11 cellular contexts compared by ENCODE assay signal in the genomic region with DNA sequence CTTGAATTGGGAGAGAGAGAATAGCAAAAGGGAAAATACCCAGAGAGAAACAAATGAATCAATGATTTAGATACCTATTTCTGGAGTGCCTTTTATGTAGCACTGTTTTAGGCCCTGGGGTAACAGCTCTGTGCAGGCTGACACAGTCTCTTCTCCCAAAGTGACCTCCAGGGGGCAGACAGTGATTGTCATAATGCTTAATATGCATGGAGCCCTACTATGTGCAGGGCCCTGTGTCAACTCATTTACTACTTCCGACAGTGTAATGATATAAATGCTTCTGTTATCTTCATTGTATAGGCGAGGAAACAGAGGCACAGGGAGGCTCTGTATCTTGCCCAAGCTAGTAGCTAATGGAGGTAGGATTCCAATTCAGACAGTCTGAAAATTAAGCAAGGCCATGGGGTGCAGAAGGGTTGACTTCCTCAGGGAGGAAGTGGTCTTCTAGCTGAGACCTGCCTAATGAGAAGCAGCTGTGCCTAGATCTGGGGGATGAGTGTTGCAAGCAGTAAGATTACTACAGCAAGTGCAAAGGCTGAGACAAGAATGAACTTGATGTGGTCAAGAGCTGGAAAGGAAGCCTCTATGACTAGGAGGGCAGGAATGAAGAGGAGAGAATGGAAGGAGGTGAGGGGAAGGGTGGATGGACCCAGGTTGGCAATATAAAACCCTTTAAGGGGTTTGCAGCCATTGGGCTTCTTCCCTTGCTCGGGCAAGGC. TPM values are rescaled to one million over a fixed set of nuclear protein-coding genes. Genes with fewer than 3 reads are reported as not detected.
A peak's percentile ranks its signal among the peaks of the same experiment; 100 is the strongest.
DNase-seq lines count a peak whose midpoint lies in the region; ATAC-seq, FAIRE-seq and TF ChIP-seq lines count a peak whose summit lies in the region.
"Had no signal": no experiment of that assay in that cellular context is flagged by ENCODE, and none has a peak within 500 bp of the region (broad histone marks: within the 10 kb centered on the region; RNA-seq: fewer than 3 reads in every experiment).

No MANE protein-coding gene starts in this region.

- dilution Hi-C loops in endothelial cell of umbilical vein (cut with MboI; ENCODE audit: extremely low pct_ligation_motif_present, low sequenced_read_pairs), result no loop called here

- POLR2A ChIA-PET in endothelial cell of umbilical vein (lab: Charles Lee), result no interaction called here

- H3K27me3 ChIP-seq in endothelial cell of umbilical vein (ENCODE audit: control insufficient read depth in 2 of 2, insufficient read depth in 2 of 2, low read length in 2 of 2), result no peaks in the 10 kb centered on the region
- H3K27me3 ChIP-seq in gastrocnemius medialis, result no peaks in the 10 kb centered on the region
- H3K27me3 ChIP-seq: testis had no signal

- H3K9me3 ChIP-seq in endothelial cell of umbilical vein (replicated peaks; ENCODE audit: control insufficient read depth, insufficient read depth, low read length) (no peaks in the 10 kb centered on the region), gastrocnemius medialis (no peaks in the 10 kb centered on the region)
- H3K9me3 ChIP-seq: testis had no signal

- peaks cover 5% of the 10 kb centered on the region for H3K4me1 ChIP-seq in endothelial cell of umbilical vein (ENCODE audit: control insufficient read depth, extremely low read depth, insufficient read depth, low read length)
- H3K4me1 ChIP-seq in gastrocnemius medialis, result peaks cover 5 to 8% of the 10 kb centered on the region in 2 donors

- no peaks in the 10 kb centered on the region for H3K79me2 ChIP-seq in endothelial cell of umbilical vein (ENCODE audit: control insufficient read depth, insufficient read depth, low read length)

- in situ Hi-C loops in gastrocnemius medialis (cut with MboI; ENCODE audit: low sequenced_read_pairs in 4 of 4), result no loop called here

- H2AFZ ChIP-seq in endothelial cell of umbilical vein (ENCODE audit: low read depth, low read length), result no peak overlapping the region

- intact Hi-C loops in endothelial cell of umbilical vein (cut with micrococcal nuclease) (loop anchor here (10.0 kb wide), 3 partner anchors 212 to 388 kb away; a partner anchor contains a TSS), gastrocnemius medialis (cut with DNase I; ENCODE audit: low total_unique reads) (loop anchor here (1.0 kb wide), 1 partner anchor 16 kb away; no protein-coding TSS in a partner anchor)

- TF ChIP-seq POLR2A in endothelial cell of umbilical vein (IDR thresholded peaks at IDR 0.05; ENCODE audit: low read depth, low read length), result no peak
- no peak for TF ChIP-seq POLR2A in gastrocnemius medialis (IDR thresholded peaks at IDR 0.05)

- H3K27ac ChIP-seq in endothelial cell of umbilical vein (ENCODE audit: insufficient read depth, low read depth, low read length) (no peak overlapping the region), gastrocnemius medialis (peak overlapping the region in 3 of 4 donors; percentile 81 to 90 (median 83))
- H3K27ac ChIP-seq: testis had no signal

- ATAC-seq in gastrocnemius medialis (no peak), HG03469 (IDR thresholded peaks at IDR 0.05; ENCODE audit: unreplicated experiment) (no peak)

- no peak overlapping the region for H3K4me3 ChIP-seq in endothelial cell of umbilical vein (replicated peaks in 1 of 3; ENCODE audit: insufficient read depth in 1 of 3, low read depth in 1 of 3, low read length in 3 of 3)
- no peak overlapping the region for H3K4me3 ChIP-seq in gastrocnemius medialis
- H3K4me3 ChIP-seq: testis had no signal

- CTCF ChIA-PET in endothelial cell of umbilical vein (lab: Charles Lee), result interaction anchor here (1.0 to 13.9 kb wide), 3 partner anchors 23 to 152 kb away, joined by 3 to 236 read pairs (median 36); a partner anchor contains a TSS

- DNase-seq in NK-92 treated with Interleukin-12 subunit alpha and Interleukin-12 subunit beta, amount 100 ng/mL, for 24 hours (lab: John Stamatoyannopoulos, UW), result peak; percentile 14
- DNase-seq in NK-92 (lab: John Stamatoyannopoulos, UW; ENCODE audit: unreplicated experiment), result no peak
- DNase-seq in NOMO-1 treated with dmso at 0.1 percent for 144 hours (lab: John Stamatoyannopoulos, UW; ENCODE audit: unreplicated experiment), result peak; percentile 74
- DNase-seq in endothelial cell of umbilical vein (ENCODE audit: low read depth, low spot score), result no peak
- no peak for DNase-seq in gastrocnemius medialis
- DNase-seq in NCI-H2171 (lab: John Stamatoyannopoulos, UW), result no peak
- DNase-seq in OCI-M2 (lab: John Stamatoyannopoulos, UW; ENCODE audit: unreplicated experiment), result no peak
- DNase-seq: 8988T; effector memory CD4-positive, alpha-beta T cell; testis had no signal

- no peak overlapping the region for H3K4me2 ChIP-seq in endothelial cell of umbilical vein (ENCODE audit: insufficient read depth, low read length)

- FAIRE-seq in endothelial cell of umbilical vein (lab: Jason Lieb, UNC), result no peak

- H3K9me1 ChIP-seq in endothelial cell of umbilical vein (replicated peaks; ENCODE audit: control insufficient read depth, extremely low read depth, insufficient read depth, low read length), result no peaks in the 10 kb centered on the region

- no peaks in the 10 kb centered on the region for H4K20me1 ChIP-seq in endothelial cell of umbilical vein (replicated peaks; ENCODE audit: control insufficient read depth, extremely low read depth, insufficient read depth, low read length)

- H3K36me3 ChIP-seq in endothelial cell of umbilical vein (ENCODE audit: control insufficient read depth in 2 of 2, extremely low read depth in 1 of 2, insufficient read depth in 2 of 2, low read length in 2 of 2), result no peaks in the 10 kb centered on the region
- no peaks in the 10 kb centered on the region for H3K36me3 ChIP-seq in gastrocnemius medialis

- TF ChIP-seq CTCF in endothelial cell of umbilical vein (IDR thresholded peaks at IDR 0.05; ENCODE audit: extremely low read depth in 1 of 2, insufficient read depth in 1 of 2, low read depth in 1 of 2, low read length in 2 of 2), result peak; percentile 8 to 11
- peak in 3 of 5 experiments; percentile 16 to 46 (median 33) for TF ChIP-seq CTCF in gastrocnemius medialis (IDR thresholded peaks at IDR 0.05 in 4 of 5, conservative IDR thresholded peaks at IDR 0.05 in 1 of 5)

- no peak overlapping the region for H3K9ac ChIP-seq in endothelial cell of umbilical vein (replicated peaks; ENCODE audit: extremely low read depth, insufficient read depth, low read length)

- no TSS peak for BruUV-seq in endothelial cell of umbilical vein (replicated peaks; lab: Mats Ljungman, UMichigan)

TF ChIP-seq in endothelial cell of umbilical vein, 7 proteins besides CTCF, POLR2A, EP300 and RAD21:
- TF ChIP-seq, protein P1, sequence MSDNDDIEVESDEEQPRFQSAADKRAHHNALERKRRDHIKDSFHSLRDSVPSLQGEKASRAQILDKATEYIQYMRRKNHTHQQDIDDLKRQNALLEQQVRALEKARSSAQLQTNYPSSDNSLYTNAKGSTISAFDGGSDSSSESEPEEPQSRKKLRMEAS (IDR thresholded peaks at IDR 0.05; ENCODE audit: insufficient read depth, insufficient read length), result no peak
- TF ChIP-seq POLR2AphosphoS5 (IDR thresholded peaks at IDR 0.05; ENCODE audit: insufficient read depth, low read depth, low read length), result no peak
- no peak for TF ChIP-seq EZH2 (IDR thresholded peaks at IDR 0.05; ENCODE audit: borderline replicate concordance, low read depth, low read length, severe bottlenecking)
- TF ChIP-seq GATA2 (IDR thresholded peaks at IDR 0.05; ENCODE audit: insufficient read depth, insufficient read length, low read depth, low read length), result no peak
- TF ChIP-seq FOS (IDR thresholded peaks at IDR 0.05; ENCODE audit: borderline replicate concordance, insufficient read depth, low read length), result no peak
- TF ChIP-seq JUN (IDR thresholded peaks at IDR 0.05; ENCODE audit: borderline replicate concordance, insufficient read depth, insufficient read length, low read depth), result no peak
- no peak for TF ChIP-seq MYC (IDR thresholded peaks at IDR 0.05; ENCODE audit: low read depth, low read length)

RNA-seq across cellular contexts. Expression of a gene that starts 16.2 kb away (rescaled TPM):
- total RNA-seq in endothelial cell of umbilical vein, result 19.4 and 21.4 TPM in 2 replicates
- 34.6 and 48.6 TPM in 2 replicates for polyA plus RNA-seq in endothelial cell of umbilical vein
- 15.7 and 19.5 TPM in 2 replicates for polyA plus RNA-seq in endothelial cell of umbilical vein (2011; cell fraction: cytosol; rRNA removed)
- polyA plus RNA-seq in endothelial cell of umbilical vein (2011; cell fraction: nucleus; rRNA removed), result 12.2 and 12.8 TPM in 2 replicates
- polyA plus RNA-seq in endothelial cell of umbilical vein (2012), result 20.8 and 22.9 TPM in 2 replicates
- 13.1 and 15.8 TPM in 2 replicates for polyA minus RNA-seq in endothelial cell of umbilical vein
- polyA minus RNA-seq in endothelial cell of umbilical vein (2011; cell fraction: cytosol; rRNA and poly(A)+ RNA removed), result 9.4 TPM
- 3.0 and 5.0 TPM in 2 replicates for polyA minus RNA-seq in endothelial cell of umbilical vein (2011; cell fraction: nucleus; rRNA and poly(A)+ RNA removed)
- total RNA-seq in gastrocnemius medialis, result 10 to 100 TPM; 21.2 to 53.4 (median 35.9) TPM

RNA-seq across cellular contexts. Expression of a gene that starts 23.9 kb away (rescaled TPM):
- 0.84 and 1.8 TPM in 2 replicates for total RNA-seq in endothelial cell of umbilical vein
- polyA plus RNA-seq in endothelial cell of umbilical vein, result 1.8 and 2.6 TPM in 2 replicates
- 1.1 and 1.9 TPM in 2 replicates for polyA plus RNA-seq in endothelial cell of umbilical vein (2011; cell fraction: cytosol; rRNA removed)
- 0.43 and 0.53 TPM in 2 replicates for polyA plus RNA-seq in endothelial cell of umbilical vein (2011; cell fraction: nucleus; rRNA removed)
- polyA plus RNA-seq in endothelial cell of umbilical vein (2012), result 0.42 and 0.56 TPM in 2 replicates
- polyA minus RNA-seq in endothelial cell of umbilical vein, result 1.6 and 2.7 TPM in 2 replicates
- polyA minus RNA-seq in endothelial cell of umbilical vein (2011; cell fraction: cytosol; rRNA and poly(A)+ RNA removed), result 1.9 TPM
- polyA minus RNA-seq in endothelial cell of umbilical vein (2011; cell fraction: nucleus; rRNA and poly(A)+ RNA removed), result not detected in 2 replicates
- total RNA-seq in gastrocnemius medialis, result 1,000 to 10,000 TPM in 3 of 4 donors, 100 to 1,000 TPM in 1; 886 to 2,424 (median 1,240) TPM

Comparison
In these comparisons a context has a peak if more than half of its experiments do, and no peak if none do; other contexts are left out.
1. DNase-seq: peak in NK-92 treated with Interleukin-12 subunit alpha and Interleukin-12 subunit beta, amount 100 ng/mL, for 24 hours (single experiment) and NOMO-1 treated with dmso at 0.1 percent for 144 hours (single experiment); none in NK-92 (single experiment), endothelial cell of umbilical vein (single experiment), gastrocnemius medialis (0 of 2), NCI-H2171 (single experiment) and OCI-M2 (single experiment).
2. RNA of a gene that starts 23.9 kb away (total RNA-seq): 886 to 2,424 TPM in gastrocnemius medialis; 0.84 to 1.8 TPM in endothelial cell of umbilical vein; every median in the first group is over 100 times any median in the second.